In genomic region chr15:73130830-73131229, GRCh38 we compare ENCODE assay signal across 27 cellular contexts.
"Had no signal": no experiment of that assay in that cellular context is flagged by ENCODE, and none has a peak within 500 bp of the region (broad histone marks: within the 10 kb centered on the region; RNA-seq: fewer than 3 reads in every experiment).

No MANE protein-coding gene starts in this region.

- H3K27me3 ChIP-seq: MG63, SJCRH30 had no signal

- H3K4me3 ChIP-seq: K562, MG63, PC-9, SJCRH30, SK-N-MC had no signal

- H3K36me3 ChIP-seq: MG63 had no signal

- H3K27ac ChIP-seq: PC-9, RWPE1, SJCRH30, SK-N-MC had no signal

- H3K9me3 ChIP-seq: MG63, SJCRH30 had no signal

- H2AFZ ChIP-seq: PC-9 had no signal

- DNase-seq: Kasumi-1, KG1, MG63, NCI-H1048, NCI-H1092 treated with DMSO at 0.1 percent for 48 hours, NCI-H1417, NCI-H1436, NCI-H146, NCI-H1694, NCI-H187, NCI-H1930, NCI-H2029 treated with DMSO at 0.1 percent for 48 hours, NCI-H2081 treated with DMSO at 0.1 percent for 48 hours, NCI-H2107, NCI-H226, NCI-H446 treated with DMSO at 0.1 percent for 48 hours, NCI-H510A, NCI-H524 treated with DMSO at 0.1 percent for 48 hours, NCI-H526 treated with DMSO at 0.1 percent for 48 hours, NCI-H774, PC-9, SHP77, SIG-M5, SJCRH30 had no signal

- H3K4me2 ChIP-seq: PC-9 had no signal

- H3K4me1 ChIP-seq: SJCRH30 had no signal
